21 cellular contexts compared by ENCODE assay signal in genomic region chr1:208160259-208160819, GRCh38.
DNase-seq lines count a peak whose midpoint lies in the region; ATAC-seq and TF ChIP-seq lines count a peak whose summit lies in the region.
"Had no signal": no experiment of that assay in that cellular context is flagged by ENCODE, and none has a peak within 500 bp of the region (broad histone marks: within the 10 kb centered on the region; RNA-seq: fewer than 3 reads in every experiment).

No MANE protein-coding gene starts in this region.

- H3F3A ChIP-seq in neural progenitor cell (ENCODE audit: low read depth): peaks cover 55% of the 10 kb centered on the region

- no peaks in the 10 kb centered on the region for H4K20me1 ChIP-seq in neural progenitor cell (ENCODE audit: low read depth)

- H3K27ac ChIP-seq in neural progenitor cell (no peak overlapping the region), transverse colon (peak overlapping the region; percentile 48 to 67 (median 60))
- H3K27ac ChIP-seq: thyroid gland had no signal

- no peaks in the 10 kb centered on the region for H3K27me3 ChIP-seq in neural progenitor cell
- no peaks in the 10 kb centered on the region for H3K27me3 ChIP-seq in transverse colon
- peaks cover 17% of the 10 kb centered on the region for H3K27me3 ChIP-seq in HAP-1 (ENCODE audit: low read depth)
- H3K27me3 ChIP-seq: MG63, thyroid gland had no signal

- H3K27ac Mint-ChIP-seq in neural progenitor cell: peak overlapping the region; percentile 82
- H3K27ac Mint-ChIP-seq: activated naive CD8-positive, alpha-beta T cell treated with anti-CD3 and anti-CD28 coated beads, Interleukin-2, amount 10 ng/mL, durations not matched to agents 7 days and 5 days; activated T-cell treated with anti-CD3 and anti-CD28 coated beads, Interleukin-2, amount 50 U/mL, for 24 hours; natural killer cell treated with Interleukin-12 subunit alpha and Interleukin-12 subunit beta and Interleukin-15 and Interleukin-18, amount 100 ng/mL, for 72 hours had no signal

- intact Hi-C loops in transverse colon (cut with DNase I; ENCODE audit: low total_unique reads): loop anchor here (10.0 kb wide), 1 partner anchor 74 kb away; no protein-coding TSS in a partner anchor

- no peaks in the 10 kb centered on the region for H3K9me3 Mint-ChIP-seq in neural progenitor cell
- H3K9me3 Mint-ChIP-seq: activated naive CD8-positive, alpha-beta T cell treated with anti-CD3 and anti-CD28 coated beads, Interleukin-2, amount 10 ng/mL, durations not matched to agents 7 days and 5 days; activated T-cell treated with anti-CD3 and anti-CD28 coated beads, Interleukin-2, amount 50 U/mL, for 24 hours; natural killer cell treated with Interleukin-12 subunit alpha and Interleukin-12 subunit beta and Interleukin-15 and Interleukin-18, amount 100 ng/mL, for 72 hours had no signal

- H3K79me2 ChIP-seq in neural progenitor cell (ENCODE audit: low read depth): no peaks in the 10 kb centered on the region

- ATAC-seq in HG03378 (IDR thresholded peaks at IDR 0.05; ENCODE audit: unreplicated experiment): no peak
- ATAC-seq: HCT116; natural killer cell treated with Interleukin-12 subunit alpha and Interleukin-12 subunit beta and Interleukin-15 and Interleukin-18, amount 100 ng/mL, for 72 hours had no signal

- no peak overlapping the region for H3K9ac ChIP-seq in neural progenitor cell

- peak overlapping the region; percentile 71 for H3K4me3 Mint-ChIP-seq in neural progenitor cell
- H3K4me3 Mint-ChIP-seq: activated naive CD8-positive, alpha-beta T cell treated with anti-CD3 and anti-CD28 coated beads, Interleukin-2, amount 10 ng/mL, durations not matched to agents 7 days and 5 days; activated T-cell treated with anti-CD3 and anti-CD28 coated beads, Interleukin-2, amount 50 U/mL, for 24 hours; natural killer cell treated with Interleukin-12 subunit alpha and Interleukin-12 subunit beta and Interleukin-15 and Interleukin-18, amount 100 ng/mL, for 72 hours had no signal

- no peak overlapping the region for H3K4me3 ChIP-seq in neural progenitor cell
- no peak overlapping the region for H3K4me3 ChIP-seq in transverse colon
- H3K4me3 ChIP-seq in HAP-1: no peak overlapping the region
- H3K4me3 ChIP-seq: MG63, thyroid gland had no signal

- H3K4me1 ChIP-seq in neural progenitor cell (peaks cover 67% of the 10 kb centered on the region), transverse colon (peaks cover 32 to 83% (median 56%) of the 10 kb centered on the region in 4 donors), HAP-1 (no peaks in the 10 kb centered on the region)

- H3K4me2 ChIP-seq in neural progenitor cell: peak overlapping the region; percentile 30

- peaks cover 81% of the 10 kb centered on the region for H3K4me1 Mint-ChIP-seq in neural progenitor cell
- H3K4me1 Mint-ChIP-seq: activated naive CD8-positive, alpha-beta T cell treated with anti-CD3 and anti-CD28 coated beads, Interleukin-2, amount 10 ng/mL, durations not matched to agents 7 days and 5 days had no signal

- peaks cover 4% of the 10 kb centered on the region for H3K36me3 Mint-ChIP-seq in neural progenitor cell
- H3K36me3 Mint-ChIP-seq: activated naive CD8-positive, alpha-beta T cell treated with anti-CD3 and anti-CD28 coated beads, Interleukin-2, amount 10 ng/mL, durations not matched to agents 7 days and 5 days; natural killer cell treated with Interleukin-12 subunit alpha and Interleukin-12 subunit beta and Interleukin-15 and Interleukin-18, amount 100 ng/mL, for 72 hours had no signal

- TF ChIP-seq EP300 in transverse colon (IDR thresholded peaks at IDR 0.05; ENCODE audit: low read depth): no peak

- H3K36me3 ChIP-seq in neural progenitor cell (no peaks in the 10 kb centered on the region), transverse colon (no peaks in the 10 kb centered on the region), HAP-1 (replicated peaks) (no peaks in the 10 kb centered on the region)
- H3K36me3 ChIP-seq: MG63, thyroid gland had no signal

- WGBS in transverse colon (ENCODE audit: low coverage in 1 of 2), 2 donors: 77% methylated on average over 4 of the region's 4 CpGs; no CpG with 5 or more reads in 1 of the 2 donors

- no peak overlapping the region for H2AFZ ChIP-seq in neural progenitor cell (replicated peaks)

- DNase-seq in NCI-H2107 treated with DMSO at 0.1 percent for 48 hours (lab: John Stamatoyannopoulos, UW; ENCODE audit: unreplicated experiment) (peak; percentile 45), NCI-H2107 (lab: John Stamatoyannopoulos, UW) (no peak), fibroblast of peridontal ligament (ENCODE audit: extremely low read depth) (peak; percentile 20), neural progenitor cell (ENCODE audit: low spot score) (no peak), transverse colon (no peak), activated gamma-delta T cell treated with Interleukin-2 at 50 U/mL for 16 hours (no peak), HAP-1 (ENCODE audit: low spot score in 2 of 2) (no peak)
- DNase-seq: 8988T; activated CD4-positive, alpha-beta T cell treated with anti-CD3 and anti-CD28 coated beads, Interleukin-2, amount 50 U/mL, for 48 hours; activated naive CD8-positive, alpha-beta T cell treated with anti-CD3 and anti-CD28 coated beads, Interleukin-2, amount 10 ng/mL, durations not matched to agents 7 days and 5 days; activated T-cell treated with anti-CD3 and anti-CD28 coated beads, Interleukin-2, amount 50 U/mL, for 24 hours; effector CD4-positive, alpha-beta T cell; MG63; NCI-H187 treated with DMSO at 0.1 percent for 48 hours; NCI-H524; retina; stimulated activated CD4-positive, alpha-beta T cell treated with anti-CD3 and anti-CD28 coated beads, Interleukin-2, amount 100 ng/mL, for 48 hours; thyroid gland had no signal

- TF ChIP-seq CTCF in neural progenitor cell (IDR thresholded peaks at IDR 0.05) (no peak), transverse colon (IDR thresholded peaks at IDR 0.05) (no peak)

- TF ChIP-seq POLR2A in transverse colon (IDR thresholded peaks at IDR 0.05): no peak

- in situ Hi-C loops in transverse colon (cut with MboI; ENCODE audit: low pct_ligation_motif_present in 1 of 4, low pct_unique_long_range_greater_than_20kb in 1 of 4, low sequenced_read_pairs in 3 of 4) (no loop called here), HAP-1 (cut with MboI; ENCODE audit: low sequenced_read_pairs) (no loop called here)

- peaks cover 19% of the 10 kb centered on the region for H3K27me3 Mint-ChIP-seq in neural progenitor cell (ENCODE audit: insufficient read depth, low read depth)

- H3K9me3 ChIP-seq in neural progenitor cell (ENCODE audit: low read depth) (no peaks in the 10 kb centered on the region), transverse colon (no peaks in the 10 kb centered on the region), HAP-1 (no peaks in the 10 kb centered on the region)
- H3K9me3 ChIP-seq: MG63, thyroid gland had no signal

Comparison
In these comparisons a context has a peak if more than half of its experiments do, and no peak if none do; other contexts are left out.
1. DNase-seq: peak in NCI-H2107 treated with DMSO at 0.1 percent for 48 hours (single experiment) and fibroblast of peridontal ligament (single experiment); none in NCI-H2107 (single experiment), neural progenitor cell (single experiment), transverse colon (single experiment), activated gamma-delta T cell treated with Interleukin-2 at 50 U/mL for 16 hours (single experiment) and HAP-1 (0 of 2).